Comparison of ENCODE assay signal across 11 cellular contexts in genomic region chr11:61794579-61794978, GRCh38. TPM values are rescaled to one million over a fixed set of nuclear protein-coding genes. Genes with fewer than 3 reads are reported as not detected.
DNase-seq lines count a peak whose midpoint lies in the region; ATAC-seq, FAIRE-seq and TF ChIP-seq lines count a peak whose summit lies in the region.
"Had no signal": no experiment of that assay in that cellular context is flagged by ENCODE, and none has a peak within 500 bp of the region (broad histone marks: within the 10 kb centered on the region; RNA-seq: fewer than 3 reads in every experiment).

No MANE protein-coding gene starts in this region.

- no peak for TF ChIP-seq EP300 in GM12878 (IDR thresholded peaks at IDR 0.05; ENCODE audit: borderline replicate concordance in 1 of 2, control insufficient read depth in 1 of 2, low read depth in 2 of 2, low read length in 2 of 2)

- POLR2A ChIA-PET in GM12878 (lab: Charles Lee), result no interaction called here

- H3K27me3 ChIP-seq in BLaER1 treated with 17β-estradiol and CSF1 and Interleukin-3, amounts not matched to agents 10 nM and 100 nM, result no peaks in the 10 kb centered on the region
- H3K27me3 ChIP-seq in GM12878 (replicated peaks in 1 of 2; ENCODE audit: control insufficient read depth in 2 of 2, insufficient read depth in 2 of 2, low read length in 1 of 2) (no peaks in the 10 kb centered on the region), right atrium auricular region (no peaks in the 10 kb centered on the region), H7 (ENCODE audit: control insufficient read depth, insufficient read depth, low read length) (no peaks in the 10 kb centered on the region)

- intact Hi-C loops in GM12878 (cut with micrococcal nuclease; ENCODE audit: unreplicated experiment), result no loop called here

- H3K9me3 Mint-ChIP-seq in HFFc6, result no peaks in the 10 kb centered on the region
- H3K9me3 Mint-ChIP-seq: CD4-positive, alpha-beta memory T cell had no signal

- H4K20me1 ChIP-seq in BLaER1 treated with 17β-estradiol and CSF1 and Interleukin-3, amounts not matched to agents 10 nM and 100 nM, result peaks cover 0 to 48% (median 32%) of the 10 kb centered on the region in 11 experiments; a peak in 17 of 22 replicates
- H4K20me1 ChIP-seq in GM12878 (ENCODE audit: control insufficient read depth, insufficient read depth), result no peaks in the 10 kb centered on the region

- H3K79me2 ChIP-seq in GM12878 (ENCODE audit: control insufficient read depth, insufficient read depth, low read length), result peaks cover 87% of the 10 kb centered on the region

- peak overlapping the region in 7 of 10 experiments; percentile 28 to 84 (median 82); a peak in 8 of 20 replicates for H3K4me3 ChIP-seq in BLaER1 treated with 17β-estradiol and CSF1 and Interleukin-3, amounts not matched to agents 10 nM and 100 nM
- H3K4me3 ChIP-seq in GM12878, result no peak overlapping the region; the same call in 1 of the 2 replicates
- no peak overlapping the region for H3K4me3 ChIP-seq in right atrium auricular region
- no peak overlapping the region for H3K4me3 ChIP-seq in H7 (ENCODE audit: insufficient read depth, low read depth, low read length)

- H3K4me1 ChIP-seq in BLaER1 treated with 17β-estradiol and CSF1 and Interleukin-3, amounts not matched to agents 10 nM and 100 nM, result peaks cover 35 to 61% (median 48%) of the 10 kb centered on the region in 10 experiments
- H3K4me1 ChIP-seq in GM12878 (ENCODE audit: control insufficient read depth, insufficient read depth, low read length) (no peaks in the 10 kb centered on the region; the same call in 1 of the 2 replicates), right atrium auricular region (peaks cover 0 to 31% of the 10 kb centered on the region in 2 donors)

- H3K36me3 Mint-ChIP-seq in HFFc6 (ENCODE audit: low read depth), result peaks cover 10% of the 10 kb centered on the region; the same call in 1 of the 2 replicates

- no TSS peak for BruUV-seq in GM12878 (replicated peaks; lab: Mats Ljungman, UMichigan)

- H3K4me2 ChIP-seq in BLaER1 treated with 17β-estradiol and CSF1 and Interleukin-3, amounts not matched to agents 10 nM and 100 nM, result peak overlapping the region in 10 of 11 experiments; percentile 82 to 99 (median 90); a peak in 21 of 22 replicates
- H3K4me2 ChIP-seq in GM12878 (ENCODE audit: control insufficient read depth, insufficient read depth), result peak overlapping the region; percentile 0; the same call in 1 of the 2 replicates

- no peaks in the 10 kb centered on the region for H3K27me3 Mint-ChIP-seq in HFFc6 (ENCODE audit: insufficient read depth)
- H3K27me3 Mint-ChIP-seq: CD4-positive, alpha-beta memory T cell had no signal

- no peak for TF ChIP-seq RAD21 in GM12878 (IDR thresholded peaks at IDR 0.05; ENCODE audit: insufficient read depth, low read depth, low read length)

- H3K27ac ChIP-seq in BLaER1 treated with 17β-estradiol and CSF1 and Interleukin-3, amounts not matched to agents 10 nM and 100 nM, result peak overlapping the region in 3 of 11 experiments; percentile 5 to 100 (median 6); a peak in 3 of 22 replicates
- H3K27ac ChIP-seq in GM12878 (ENCODE audit: control insufficient read depth, insufficient read depth), result no peak overlapping the region
- H3K27ac ChIP-seq in right atrium auricular region, result no peak overlapping the region

- H3K9ac ChIP-seq in BLaER1 treated with 17β-estradiol and CSF1 and Interleukin-3, amounts not matched to agents 10 nM and 100 nM, result peak overlapping the region; percentile 25 to 100 (median 98); a peak in 17 of 22 replicates
- no peak overlapping the region for H3K9ac ChIP-seq in GM12878 (ENCODE audit: control insufficient read depth, insufficient read depth, low read length)

- no peak for TF ChIP-seq CTCF in HFFc6 (IDR thresholded peaks at IDR 0.05)
- TF ChIP-seq CTCF in GM12878 (IDR thresholded peaks at IDR 0.05 in 2 of 3, conservative IDR thresholded peaks at IDR 0.05 in 1 of 3; ENCODE audit: control insufficient read depth in 2 of 3, extremely low read depth in 1 of 3, insufficient read depth in 1 of 3, low read depth in 3 of 3, low read length in 3 of 3), result no peak
- TF ChIP-seq CTCF in right atrium auricular region (IDR thresholded peaks at IDR 0.05), result no peak

- H3K9me3 ChIP-seq in BLaER1 treated with 17β-estradiol and CSF1 and Interleukin-3, amounts not matched to agents 10 nM and 100 nM (replicated peaks in 1 of 11), result no peaks in the 10 kb centered on the region
- H3K9me3 ChIP-seq in GM12878 (replicated peaks; ENCODE audit: control insufficient read depth, insufficient read depth, low read length) (no peaks in the 10 kb centered on the region), right atrium auricular region (no peaks in the 10 kb centered on the region)

- CTCF ChIA-PET in GM12878 (lab: Yijun Ruan, JAX), result interaction anchor here (1.0 to 12.7 kb wide), 8 partner anchors 12 to 313 kb away, joined by 3 to 188 read pairs (median 44); partner anchors contain the start of gene BEST1

- SMC1A ChIA-PET in GM12878 (lab: Charles Lee; ENCODE audit: uncharacterized antibody, unreplicated experiment), result interaction anchor here (1.2 to 5.6 kb wide), 5 partner anchors 34 to 287 kb away, joined by 4 to 86 read pairs (median 22); partner anchors contain the start of genes BEST1 and FADS2

- no peak overlapping the region for H2AFZ ChIP-seq in GM12878 (ENCODE audit: control insufficient read depth, low read depth, low read length)

- ATAC-seq in GM12878, result no peak

- no peak for FAIRE-seq in GM12878 (lab: Jason Lieb, UNC)

- peaks cover 23 to 67% (median 59%) of the 10 kb centered on the region in 11 experiments for H3K36me3 ChIP-seq in BLaER1 treated with 17β-estradiol and CSF1 and Interleukin-3, amounts not matched to agents 10 nM and 100 nM
- peaks cover 12 to 13% of the 10 kb centered on the region in 2 experiments; a peak in 3 of 4 replicates for H3K36me3 ChIP-seq in GM12878 (ENCODE audit: control insufficient read depth in 2 of 2, insufficient read depth in 2 of 2, low read length in 1 of 2)
- H3K36me3 ChIP-seq in right atrium auricular region, result peaks cover 7% of the 10 kb centered on the region
- H3K36me3 ChIP-seq in H7 (replicated peaks; ENCODE audit: control insufficient read depth, insufficient read depth, low read length), result peaks cover 21% of the 10 kb centered on the region

- in situ Hi-C loops in GM12878 (cut with MboI), result no loop called here

- RAD21 ChIA-PET in GM12878 (lab: Charles Lee; ENCODE audit: unreplicated experiment), result interaction anchor here (1.5 to 6.2 kb wide), 2 partner anchors 153 to 287 kb away, joined by 5 to 96 read pairs; partner anchors contain the start of gene BEST1

- no peak overlapping the region for H3K27ac Mint-ChIP-seq in HFFc6

- peak overlapping the region; percentile 23; the same call in 1 of the 2 replicates for H3K4me3 Mint-ChIP-seq in HFFc6

- 90% methylated on average over 4 of the region's 4 CpGs for WGBS in GM12878 (ENCODE audit: insufficient coverage, insufficient replicate concordance, low lambda C conversion rate, missing lambda C conversion rate)

- DNase-seq in HFFc6 (no peak), GM12878 (ENCODE audit: low read depth, low spot score) (no peak), right atrium auricular region (ENCODE audit: low spot score) (no peak), GDM1 (lab: John Stamatoyannopoulos, UW) (no peak), H7 (no peak)
- DNase-seq: CD4-positive, alpha-beta memory T cell; dermis blood vessel endothelial cell; NK-92 treated with Interleukin-12 subunit alpha and Interleukin-12 subunit beta, amount 100 ng/mL, for 24 hours; stimulated activated CD4-positive, alpha-beta T cell treated with anti-CD3 and anti-CD28 coated beads, Interleukin-4, amount 100 ng/mL, for 4 hours; SW 1271 had no signal

- H3K4me1 Mint-ChIP-seq in HFFc6 (ENCODE audit: low read depth), result peaks cover 47% of the 10 kb centered on the region

- TF ChIP-seq POLR2A in GM12878 (IDR thresholded peaks at IDR 0.05; ENCODE audit: low read depth, low read length), result no peak

RNA-seq across cellular contexts. Expression of gene FEN1, which starts 1.9 kb away (rescaled TPM):
- 10 to 100 TPM; 25.6 to 45.6 (median 37.4) TPM for total RNA-seq in HFFc6 (2021; fragmentation: NEBNext Ultra II Directional; extraction: Animal tissue kit (Norgen Biotek cat#: 25700))
- total RNA-seq in GM12878 (2013; cell fraction: nucleolus; rRNA removed), result 16.7 and 19.0 TPM in 2 replicates
- total RNA-seq in GM12878 (2014; rRNA removed) (136 TPM in 2 replicates), GM12878 (2014; rRNA removed; fragmentation: Illumina TruSeq; extraction: Trizol) (117 and 135 TPM in 2 replicates), GM12878 (2021) (127 and 129 TPM in 2 replicates), right atrium auricular region (1 to 10 TPM; 3.7 to 4.0 TPM)
- polyA plus RNA-seq in GM12878 (2011; ENCODE audit: low read depth), result 42.9 TPM
- polyA plus RNA-seq in GM12878 (2011; rRNA removed) (94.3 and 94.4 TPM in 2 replicates), GM12878 (2014; fragmentation: Illumina TruSeq; extraction: Trizol) (92.7 and 120 TPM in 2 replicates), GM12878 (2014; fragmentation: Nextera tagmentation; extraction: Ambion mirVana) (10 to 100 TPM; 54.8 to 99.9 TPM), GM12878 (2014; rRNA removed) (110 and 130 TPM in 2 replicates), GM12878 (2016; fragmentation: Nextera tagmentation; extraction: Ambion mirVana) (100 to 1,000 TPM; 281 to 282 TPM)
- 79.0 and 88.7 TPM in 2 replicates for polyA plus RNA-seq in GM12878 (2011; cell fraction: cytosol; rRNA removed)
- 24.1 and 39.1 TPM in 2 replicates for polyA plus RNA-seq in GM12878 (2011; cell fraction: nucleus; rRNA removed)
- polyA plus RNA-seq in GM12878 (2012), result 51.3 and 51.6 TPM in 2 replicates
- polyA minus RNA-seq in GM12878 (2011; rRNA and poly(A)+ RNA removed), result 78.7 and 79.0 TPM in 2 replicates
- polyA minus RNA-seq in GM12878 (2011; cell fraction: cytosol; rRNA and poly(A)+ RNA removed), result 31.3 and 34.8 TPM in 2 replicates
- 19.6 and 36.2 TPM in 2 replicates for polyA minus RNA-seq in GM12878 (2011; cell fraction: nucleus; rRNA and poly(A)+ RNA removed)
- 103 and 119 TPM in 2 replicates for total RNA-seq in H7 (2014; rRNA removed; shearing (Covaris generic))

RNA-seq across cellular contexts. Expression of gene TMEM258, which starts 2.2 kb away (rescaled TPM):
- total RNA-seq in HFFc6 (2021; fragmentation: NEBNext Ultra II Directional; extraction: Animal tissue kit (Norgen Biotek cat#: 25700)), result 100 to 1,000 TPM; 134 to 173 (median 145) TPM
- total RNA-seq in GM12878 (2013; cell fraction: nucleolus; rRNA removed), result 43.6 and 56.9 TPM in 2 replicates
- total RNA-seq in GM12878 (2014; rRNA removed) (233 and 251 TPM in 2 replicates), GM12878 (2014; rRNA removed; fragmentation: Illumina TruSeq; extraction: Trizol) (202 and 218 TPM in 2 replicates), GM12878 (2021) (157 and 160 TPM in 2 replicates), right atrium auricular region (10 to 100 TPM; 43.4 to 54.7 TPM)
- 130 TPM for polyA plus RNA-seq in GM12878 (2011; ENCODE audit: low read depth)
- polyA plus RNA-seq in GM12878 (2011; rRNA removed) (373 and 532 TPM in 2 replicates), GM12878 (2014; fragmentation: Illumina TruSeq; extraction: Trizol) (167 and 194 TPM in 2 replicates), GM12878 (2014; fragmentation: Nextera tagmentation; extraction: Ambion mirVana) (100 to 1,000 TPM; 800 to 840 TPM), GM12878 (2014; rRNA removed) (252 and 261 TPM in 2 replicates), GM12878 (2016; fragmentation: Nextera tagmentation; extraction: Ambion mirVana) (100 to 1,000 TPM; 390 to 393 TPM)
- polyA plus RNA-seq in GM12878 (2011; cell fraction: cytosol; rRNA removed), result 536 and 608 TPM in 2 replicates
- 121 and 202 TPM in 2 replicates for polyA plus RNA-seq in GM12878 (2011; cell fraction: nucleus; rRNA removed)
- polyA plus RNA-seq in GM12878 (2012), result 400 and 645 TPM in 2 replicates
- 208 and 236 TPM in 2 replicates for polyA minus RNA-seq in GM12878 (2011; rRNA and poly(A)+ RNA removed)
- polyA minus RNA-seq in GM12878 (2011; cell fraction: cytosol; rRNA and poly(A)+ RNA removed), result 78.8 and 105 TPM in 2 replicates
- polyA minus RNA-seq in GM12878 (2011; cell fraction: nucleus; rRNA and poly(A)+ RNA removed), result 58.0 and 65.3 TPM in 2 replicates
- 263 and 296 TPM in 2 replicates for total RNA-seq in H7 (2014; rRNA removed; shearing (Covaris generic))

RNA-seq across cellular contexts. Expression of gene FADS1, which starts 22.2 kb away (rescaled TPM):
- total RNA-seq in HFFc6 (2021; fragmentation: NEBNext Ultra II Directional; extraction: Animal tissue kit (Norgen Biotek cat#: 25700)), result 10 to 100 TPM; 25.9 to 39.1 (median 36.4) TPM
- total RNA-seq in GM12878 (2013; cell fraction: nucleolus; rRNA removed), result 70.4 and 77.9 TPM in 2 replicates
- total RNA-seq in GM12878 (2014; rRNA removed) (38.9 and 44.1 TPM in 2 replicates), GM12878 (2014; rRNA removed; fragmentation: Illumina TruSeq; extraction: Trizol) (37.5 and 42.3 TPM in 2 replicates), GM12878 (2021) (45.5 and 49.2 TPM in 2 replicates), right atrium auricular region (10 to 100 TPM; 21.8 to 28.4 TPM)
- polyA plus RNA-seq in GM12878 (2011; ENCODE audit: low read depth), result 9.2 TPM
- polyA plus RNA-seq in GM12878 (2011; rRNA removed) (69.1 and 73.9 TPM in 2 replicates), GM12878 (2014; fragmentation: Illumina TruSeq; extraction: Trizol) (39.1 and 47.2 TPM in 2 replicates), GM12878 (2014; fragmentation: Nextera tagmentation; extraction: Ambion mirVana) (10 to 100 TPM in 1 of 2 experiments, 1 to 10 TPM in 1; 8.8 to 14.6 TPM), GM12878 (2014; rRNA removed) (32.7 and 34.6 TPM in 2 replicates), GM12878 (2016; fragmentation: Nextera tagmentation; extraction: Ambion mirVana) (10 to 100 TPM; 47.7 to 49.5 TPM)
- 58.3 and 63.7 TPM in 2 replicates for polyA plus RNA-seq in GM12878 (2011; cell fraction: cytosol; rRNA removed)
- polyA plus RNA-seq in GM12878 (2011; cell fraction: nucleus; rRNA removed), result 41.9 and 45.9 TPM in 2 replicates
- polyA plus RNA-seq in GM12878 (2012), result 13.8 and 20.9 TPM in 2 replicates
- polyA minus RNA-seq in GM12878 (2011; rRNA and poly(A)+ RNA removed), result 79.7 and 106 TPM in 2 replicates
- polyA minus RNA-seq in GM12878 (2011; cell fraction: cytosol; rRNA and poly(A)+ RNA removed), result 32.2 and 57.0 TPM in 2 replicates
- polyA minus RNA-seq in GM12878 (2011; cell fraction: nucleus; rRNA and poly(A)+ RNA removed), result 33.6 and 63.5 TPM in 2 replicates
- 99.2 and 115 TPM in 2 replicates for total RNA-seq in H7 (2014; rRNA removed; shearing (Covaris generic))

RNA-seq across cellular contexts. Expression of gene FADS2, which starts 33.5 kb away (rescaled TPM):
- 100 to 1,000 TPM in 1 of 6 experiments, 10 to 100 TPM in 5; 56.0 to 105 (median 81.1) TPM for total RNA-seq in HFFc6 (2021; fragmentation: NEBNext Ultra II Directional; extraction: Animal tissue kit (Norgen Biotek cat#: 25700))
- total RNA-seq in GM12878 (2013; cell fraction: nucleolus; rRNA removed), result 213 and 225 TPM in 2 replicates
- 156 and 158 TPM in 2 replicates for total RNA-seq in GM12878 (2014; rRNA removed)
- total RNA-seq in GM12878 (2014; rRNA removed; fragmentation: Illumina TruSeq; extraction: Trizol), result 142 and 152 TPM in 2 replicates
- 294 and 315 TPM in 2 replicates for total RNA-seq in GM12878 (2021)
- 88.1 TPM for polyA plus RNA-seq in GM12878 (2011; ENCODE audit: low read depth)
- 165 and 313 TPM in 2 replicates for polyA plus RNA-seq in GM12878 (2011; rRNA removed)
- polyA plus RNA-seq in GM12878 (2011; cell fraction: cytosol; rRNA removed), result 385 and 386 TPM in 2 replicates
- 355 and 386 TPM in 2 replicates for polyA plus RNA-seq in GM12878 (2011; cell fraction: nucleus; rRNA removed)
- polyA plus RNA-seq in GM12878 (2012), result 145 and 173 TPM in 2 replicates
- 312 and 333 TPM in 2 replicates for polyA plus RNA-seq in GM12878 (2014; fragmentation: Illumina TruSeq; extraction: Trizol)
- 1 to 10 TPM; 3.3 to 6.4 TPM for polyA plus RNA-seq in GM12878 (2014; fragmentation: Nextera tagmentation; extraction: Ambion mirVana)
- 188 and 204 TPM in 2 replicates for polyA plus RNA-seq in GM12878 (2014; rRNA removed)
- 10 to 100 TPM; 92.1 to 92.7 TPM for polyA plus RNA-seq in GM12878 (2016; fragmentation: Nextera tagmentation; extraction: Ambion mirVana)
- polyA minus RNA-seq in GM12878 (2011; rRNA and poly(A)+ RNA removed), result 615 and 704 TPM in 2 replicates
- 158 and 174 TPM in 2 replicates for polyA minus RNA-seq in GM12878 (2011; cell fraction: cytosol; rRNA and poly(A)+ RNA removed)
- 88.4 and 155 TPM in 2 replicates for polyA minus RNA-seq in GM12878 (2011; cell fraction: nucleus; rRNA and poly(A)+ RNA removed)
- total RNA-seq in right atrium auricular region, result 10 to 100 TPM in 1 of 2 donors, 1 to 10 TPM in 1; 5.1 to 10.2 TPM
- total RNA-seq in H7 (2014; rRNA removed; shearing (Covaris generic)), result 176 and 225 TPM in 2 replicates

RNA-seq across cellular contexts. Expression of gene MYRF, which starts 42.1 kb away (rescaled TPM):
- under 1 TPM; 0.24 to 0.67 (median 0.53) TPM for total RNA-seq in HFFc6 (2021; fragmentation: NEBNext Ultra II Directional; extraction: Animal tissue kit (Norgen Biotek cat#: 25700))
- total RNA-seq in GM12878 (2013; cell fraction: nucleolus; rRNA removed), result 24.0 and 28.0 TPM in 2 replicates
- total RNA-seq in GM12878 (2014; rRNA removed), result 1.0 and 1.1 TPM in 2 replicates
- total RNA-seq in GM12878 (2014; rRNA removed; fragmentation: Illumina TruSeq; extraction: Trizol), result 0.27 and 0.60 TPM in 2 replicates
- 2.0 and 3.1 TPM in 2 replicates for total RNA-seq in GM12878 (2021)
- 1.1 TPM for polyA plus RNA-seq in GM12878 (2011; ENCODE audit: low read depth)
- polyA plus RNA-seq in GM12878 (2011; rRNA removed), result 9.6 and 15.6 TPM in 2 replicates
- polyA plus RNA-seq in GM12878 (2011; cell fraction: cytosol; rRNA removed), result 24.7 and 27.8 TPM in 2 replicates
- polyA plus RNA-seq in GM12878 (2011; cell fraction: nucleus; rRNA removed), result 201 and 207 TPM in 2 replicates
- polyA plus RNA-seq in GM12878 (2012), result 1.7 and 2.1 TPM in 2 replicates
- 0.93 and 1.2 TPM in 2 replicates for polyA plus RNA-seq in GM12878 (2014; fragmentation: Illumina TruSeq; extraction: Trizol)
- polyA plus RNA-seq in GM12878 (2014; fragmentation: Nextera tagmentation; extraction: Ambion mirVana), result under 1 TPM; 0.33 to 0.55 TPM
- 1.7 TPM in 2 replicates for polyA plus RNA-seq in GM12878 (2014; rRNA removed)
- polyA plus RNA-seq in GM12878 (2016; fragmentation: Nextera tagmentation; extraction: Ambion mirVana), result under 1 TPM; 0.50 to 0.64 TPM
- polyA minus RNA-seq in GM12878 (2011; rRNA and poly(A)+ RNA removed), result 14.6 and 28.9 TPM in 2 replicates
- polyA minus RNA-seq in GM12878 (2011; cell fraction: cytosol; rRNA and poly(A)+ RNA removed), result 17.6 and 22.6 TPM in 2 replicates
- polyA minus RNA-seq in GM12878 (2011; cell fraction: nucleus; rRNA and poly(A)+ RNA removed), result 38.2 and 54.2 TPM in 2 replicates
- 10 to 100 TPM in 1 of 2 donors, 1 to 10 TPM in 1; 7.0 to 13.1 TPM for total RNA-seq in right atrium auricular region
- 3.6 and 4.2 TPM in 2 replicates for total RNA-seq in H7 (2014; rRNA removed; shearing (Covaris generic))

Comparison
In these comparisons a context has a peak if more than half of its experiments do, and no peak if none do; other contexts are left out.
1. H3K4me3 ChIP-seq: peak in BLaER1 treated with 17β-estradiol and CSF1 and Interleukin-3, amounts not matched to agents 10 nM and 100 nM (7 of 10); none in GM12878 (single experiment), right atrium auricular region (0 of 2) and H7 (single experiment).